Comparison of ENCODE assay signal across 9 cellular contexts in the genomic region with DNA sequence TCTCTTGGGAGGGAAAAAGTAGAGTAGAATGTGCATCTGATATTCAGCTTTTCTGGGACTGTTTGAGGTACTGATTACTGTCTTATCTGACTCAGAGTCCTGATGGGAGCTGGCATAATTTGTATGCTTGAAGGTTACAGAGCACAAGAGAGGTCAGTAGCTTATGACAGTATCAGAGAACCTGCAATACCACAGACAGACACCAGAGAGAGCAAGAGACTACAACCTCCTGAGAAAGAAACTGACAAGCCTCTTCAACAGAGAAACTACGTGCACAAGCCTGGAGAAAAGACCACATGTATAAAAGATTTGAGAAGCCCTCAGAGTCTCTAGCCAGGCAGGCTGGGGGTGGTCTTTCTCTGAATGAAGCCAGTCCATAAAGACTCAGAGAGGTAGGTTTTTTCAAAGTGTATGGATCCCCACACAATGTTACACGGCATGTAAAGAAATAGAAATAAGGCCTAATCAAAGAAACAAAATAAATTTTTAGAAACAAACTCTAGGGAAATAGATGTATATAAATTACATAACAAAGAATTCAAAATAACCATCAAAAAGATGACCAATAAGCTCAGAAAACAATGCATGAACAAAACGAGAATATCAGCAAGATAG.
DNase-seq lines count a peak whose midpoint lies in the region; ATAC-seq and TF ChIP-seq lines count a peak whose summit lies in the region.
"Had no signal": no experiment of that assay in that cellular context is flagged by ENCODE, and none has a peak within 500 bp of the region (broad histone marks: within the 10 kb centered on the region; RNA-seq: fewer than 3 reads in every experiment).

No MANE protein-coding gene starts in this region.

- ATAC-seq in GM21529 (IDR thresholded peaks at IDR 0.05; ENCODE audit: unreplicated experiment) (peak; percentile 73), foreskin keratinocyte (peak; percentile 83)
- no peak for ATAC-seq in activated naive CD8-positive, alpha-beta T cell treated with anti-CD3 and anti-CD28 coated beads, Interleukin-2, amount 50 U/mL, for 24 hours

- no peaks in the 10 kb centered on the region for H3K36me3 Mint-ChIP-seq in activated naive CD8-positive, alpha-beta T cell treated with anti-CD3 and anti-CD28 coated beads, Interleukin-2, amount 50 U/mL, for 24 hours (ENCODE audit: low read depth)

- H3K27ac ChIP-seq in foreskin keratinocyte: no peak overlapping the region
- H3K27ac ChIP-seq: thoracic aorta had no signal

- no peaks in the 10 kb centered on the region for H3K27me3 Mint-ChIP-seq in activated naive CD8-positive, alpha-beta T cell treated with anti-CD3 and anti-CD28 coated beads, Interleukin-2, amount 50 U/mL, for 24 hours

- H3K4me1 Mint-ChIP-seq in activated naive CD8-positive, alpha-beta T cell treated with anti-CD3 and anti-CD28 coated beads, Interleukin-2, amount 50 U/mL, for 24 hours: no peaks in the 10 kb centered on the region

- H3K4me1 ChIP-seq in foreskin keratinocyte: no peaks in the 10 kb centered on the region

- no peaks in the 10 kb centered on the region for H3K27me3 ChIP-seq in foreskin keratinocyte

- H3K9me3 Mint-ChIP-seq in activated naive CD8-positive, alpha-beta T cell treated with anti-CD3 and anti-CD28 coated beads, Interleukin-2, amount 50 U/mL, for 24 hours: peaks cover 9% of the 10 kb centered on the region

- no peak overlapping the region for H3K4me3 Mint-ChIP-seq in activated naive CD8-positive, alpha-beta T cell treated with anti-CD3 and anti-CD28 coated beads, Interleukin-2, amount 50 U/mL, for 24 hours

- TF ChIP-seq CTCF in foreskin keratinocyte (conservative IDR thresholded peaks at IDR 0.05): peak; percentile 84

- DNase-seq in D341Med (ENCODE audit: low spot score) (peak; percentile 39), LoVo (ENCODE audit: low spot score) (peak; percentile 48), RPMI7951 (ENCODE audit: low read depth) (peak; percentile 1), foreskin keratinocyte (peak; percentile 7 to 45), renal cortical epithelial cell (ENCODE audit: low read depth) (peak; percentile 59), 8988T (no peak)
- no peak for DNase-seq in activated naive CD8-positive, alpha-beta T cell treated with anti-CD3 and anti-CD28 coated beads, Interleukin-2, amount 50 U/mL, for 24 hours

- no peak overlapping the region for H3K27ac Mint-ChIP-seq in activated naive CD8-positive, alpha-beta T cell treated with anti-CD3 and anti-CD28 coated beads, Interleukin-2, amount 50 U/mL, for 24 hours

Comparison
In these comparisons a context has a peak if more than half of its experiments do, and no peak if none do; other contexts are left out.
1. DNase-seq: peak in D341Med (single experiment), LoVo (single experiment), RPMI7951 (single experiment), foreskin keratinocyte (2 of 2) and renal cortical epithelial cell (single experiment); none in 8988T (single experiment) and activated naive CD8-positive, alpha-beta T cell treated with anti-CD3 and anti-CD28 coated beads, Interleukin-2, amount 50 U/mL, for 24 hours (single experiment).